ENCODE assay signal across 25 cellular contexts in the genomic region with DNA sequence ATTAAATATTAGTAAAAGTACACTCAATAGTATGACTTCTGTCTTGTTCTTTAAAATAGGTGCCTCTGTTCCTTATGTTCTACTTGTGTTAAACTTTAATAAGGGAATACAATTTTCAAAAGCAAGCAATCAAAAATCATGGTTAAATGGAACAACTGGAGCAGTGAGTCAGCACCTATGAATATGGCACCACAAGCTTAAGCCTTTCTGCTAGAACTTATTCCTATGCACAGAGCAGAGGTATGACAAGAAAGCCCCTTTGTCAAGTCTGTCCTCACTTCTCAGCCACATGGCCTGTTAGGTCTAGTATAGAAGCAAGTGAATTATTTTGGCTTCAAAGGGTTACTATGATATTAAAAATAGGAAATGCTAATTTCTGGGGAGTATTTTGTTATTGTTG.
"Had no signal": no experiment of that assay in that cellular context is flagged by ENCODE, and none has a peak within 500 bp of the region (broad histone marks: within the 10 kb centered on the region; RNA-seq: fewer than 3 reads in every experiment).

No MANE protein-coding gene starts in this region.

- H3K27ac ChIP-seq: epithelial cell of prostate, foreskin keratinocyte, parathyroid adenoma, right lobe of liver had no signal

- H3K36me3 ChIP-seq: heart right ventricle, prostate gland, right lobe of liver had no signal

- H3K4me3 ChIP-seq: heart right ventricle, lung, prostate gland, right lobe of liver had no signal

- FAIRE-seq: endometrium, urothelium cell line had no signal

- H3K27me3 ChIP-seq: foreskin keratinocyte, heart right ventricle, right lobe of liver had no signal

- DNase-seq: central memory CD4-positive, alpha-beta T cell; cortex of kidney; effector memory CD4-positive, alpha-beta T cell; heart right ventricle; hypothalamus; islet precursor cell; left cardiac atrium; left ventricle myocardium superior; mesenchymal stem cell; midbrain; naive B cell; occipital lobe; retina; right lobe of liver; stimulated activated CD4-positive, alpha-beta T cell treated with anti-CD3 and anti-CD28 coated beads, Interleukin-2, amount 100 ng/mL, for 24 hours; stimulated activated CD4-positive, alpha-beta T cell treated with anti-CD3 and anti-CD28 coated beads, Interleukin-4, amount 100 ng/mL, for 4 hours; stimulated activated naive B cell treated with anti-CD40 and anti-IgM and Interleukin-4, amounts not matched to agents 10 μg/mL and 1 μg/mL and 100 μg/mL, for 72 hours; stimulated activated naive CD8-positive, alpha-beta T cell treated with anti-CD3 and anti-CD28 coated beads, Interleukin-15, amount 100 ng/mL, for 72 hours had no signal

- ATAC-seq: foreskin keratinocyte; heart right ventricle; left cardiac atrium; left ventricle myocardium superior; right lobe of liver; stimulated activated naive B cell treated with anti-CD40 and anti-IgM and Interleukin-4, amounts not matched to agents 10 μg/mL and 1 μg/mL and 100 μg/mL, for 72 hours; stimulated activated naive CD8-positive, alpha-beta T cell treated with anti-CD3 and anti-CD28 coated beads, Interleukin-15, amount 100 ng/mL, for 72 hours had no signal

- H3K9me3 ChIP-seq: heart right ventricle, prostate gland, right lobe of liver had no signal
